Comparison of ENCODE assay signal across 8 cellular contexts in the genomic region with DNA sequence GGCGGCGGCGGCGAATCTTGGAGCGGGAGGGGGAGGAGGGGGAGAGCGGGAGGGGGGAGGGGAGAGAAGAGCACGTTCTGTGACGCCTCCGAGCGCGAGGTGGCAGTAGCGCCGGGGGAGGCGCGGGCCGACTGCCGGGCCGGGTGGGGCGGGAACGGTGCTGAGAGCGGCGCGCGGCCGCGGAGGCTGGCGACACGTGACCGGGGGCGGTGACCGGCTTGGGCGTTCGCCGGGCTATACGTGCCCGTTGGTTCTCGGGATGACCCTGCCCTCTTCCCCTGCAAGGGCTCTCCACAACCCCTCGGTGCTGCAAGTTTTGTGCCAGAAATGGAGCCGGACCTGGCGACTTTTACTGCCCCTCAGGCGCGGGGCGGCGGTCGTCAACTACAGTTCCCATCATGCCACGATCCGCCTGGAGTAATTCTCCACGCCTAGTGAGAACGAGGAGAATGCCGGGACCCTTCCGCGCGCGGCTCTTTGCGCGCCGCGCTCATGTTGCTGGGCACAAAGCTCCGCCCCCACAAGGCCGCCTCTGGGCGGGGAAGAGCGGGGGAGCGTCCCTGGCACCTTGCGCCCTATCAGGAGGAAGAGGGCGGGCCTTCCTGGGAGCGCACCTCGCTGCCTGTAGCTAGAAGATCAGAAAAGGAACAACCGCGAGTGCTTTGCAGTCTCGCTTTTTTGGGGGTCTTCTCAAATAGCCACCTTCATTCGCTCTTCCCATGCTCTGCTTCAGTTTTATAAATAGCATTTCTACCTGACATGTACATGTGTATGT. TPM values are rescaled to one million over a fixed set of nuclear protein-coding genes. Genes with fewer than 3 reads are reported as not detected.
DNase-seq lines count a peak whose midpoint lies in the region; ATAC-seq and TF ChIP-seq lines count a peak whose summit lies in the region.

A gene with protein sequence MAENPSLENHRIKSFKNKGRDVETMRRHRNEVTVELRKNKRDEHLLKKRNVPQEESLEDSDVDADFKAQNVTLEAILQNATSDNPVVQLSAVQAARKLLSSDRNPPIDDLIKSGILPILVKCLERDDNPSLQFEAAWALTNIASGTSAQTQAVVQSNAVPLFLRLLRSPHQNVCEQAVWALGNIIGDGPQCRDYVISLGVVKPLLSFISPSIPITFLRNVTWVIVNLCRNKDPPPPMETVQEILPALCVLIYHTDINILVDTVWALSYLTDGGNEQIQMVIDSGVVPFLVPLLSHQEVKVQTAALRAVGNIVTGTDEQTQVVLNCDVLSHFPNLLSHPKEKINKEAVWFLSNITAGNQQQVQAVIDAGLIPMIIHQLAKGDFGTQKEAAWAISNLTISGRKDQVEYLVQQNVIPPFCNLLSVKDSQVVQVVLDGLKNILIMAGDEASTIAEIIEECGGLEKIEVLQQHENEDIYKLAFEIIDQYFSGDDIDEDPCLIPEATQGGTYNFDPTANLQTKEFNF (minus strand): TSS at position 133 of the 775 bp plus-strand sequence. CDS start 176 bp downstream, outside the sequence.

- peak within 1 kb of the TSS; percentile 97 for H2AFZ ChIP-seq in SU-DHL-6 (ENCODE audit: low read depth, low read length, severe bottlenecking)

- H3K9me3 Mint-ChIP-seq in activated naive CD8-positive, alpha-beta T cell treated with anti-CD3 and anti-CD28 coated beads, Interleukin-2, amount 10 ng/mL, durations not matched to agents 7 days and 5 days, result no peaks in the 10 kb centered on the region

- H3K4me1 ChIP-seq in ovary (ENCODE audit: insufficient read depth) (peaks cover 5% of the 10 kb centered on the region), thyroid gland (peaks cover 8 to 20% of the 10 kb centered on the region in 2 donors)

- POLR2A ChIA-PET in activated naive CD8-positive, alpha-beta T cell treated with anti-CD3 and anti-CD28 coated beads, Interleukin-2, amount 10 ng/mL, durations not matched to agents 7 days and 5 days (lab: Charles Lee), result interaction anchor here (0.6 to 3.2 kb wide), 16 partner anchors 14 to 1959 kb away, joined by 3 to 20 read pairs (median 3); partner anchors contain the start of genes ARL11, CAB39L, EBPL and PHF11

- H4K20me1 ChIP-seq in SU-DHL-6 (ENCODE audit: low read depth, low read length), result peaks cover 4% of the 10 kb centered on the region; the same call in 1 of the 2 replicates

- H3K27ac ChIP-seq in SU-DHL-6 (ENCODE audit: low read depth, low read length) (peak within 1 kb of the TSS; percentile 87), ovary (peak within 1 kb of the TSS; percentile 76 to 92), thyroid gland (peak within 1 kb of the TSS; percentile 67 to 94 (median 70))

- H3K4me3 Mint-ChIP-seq in activated naive CD8-positive, alpha-beta T cell treated with anti-CD3 and anti-CD28 coated beads, Interleukin-2, amount 10 ng/mL, durations not matched to agents 7 days and 5 days, result peak within 1 kb of the TSS; percentile 96

- peak within 1 kb of the TSS; percentile 86 for H3K4me2 ChIP-seq in SU-DHL-6 (ENCODE audit: low read depth, low read length, poor library complexity, severe bottlenecking)

- peaks cover 2% of the 10 kb centered on the region for H3K27me3 Mint-ChIP-seq in activated naive CD8-positive, alpha-beta T cell treated with anti-CD3 and anti-CD28 coated beads, Interleukin-2, amount 10 ng/mL, durations not matched to agents 7 days and 5 days

- intact Hi-C loops in head of caudate nucleus (cut with DNase I) (loop anchor here (5.0 to 10.0 kb wide), 3 partner anchors 118 to 1120 kb away; no protein-coding TSS in a partner anchor), ovary (cut with DNase I) (loop anchor here in 2 of 4 donors (1.0 to 5.0 kb wide), 3 partner anchors 100 to 1090 kb away; partner anchors contain the start of gene EBPL (in 2 of the 2)), thyroid gland (cut with DNase I) (loop anchor here (5.0 kb wide), 1 partner anchor 100 kb away; the partner anchor contains the start of gene EBPL)

- no peaks in the 10 kb centered on the region for H3K9me2 ChIP-seq in SU-DHL-6 (replicated peaks; ENCODE audit: insufficient read depth, low read length)

- H3K4me1 Mint-ChIP-seq in activated naive CD8-positive, alpha-beta T cell treated with anti-CD3 and anti-CD28 coated beads, Interleukin-2, amount 10 ng/mL, durations not matched to agents 7 days and 5 days, result peaks cover 24% of the 10 kb centered on the region

- peaks cover 5% of the 10 kb centered on the region for H3K36me3 Mint-ChIP-seq in activated naive CD8-positive, alpha-beta T cell treated with anti-CD3 and anti-CD28 coated beads, Interleukin-2, amount 10 ng/mL, durations not matched to agents 7 days and 5 days

- H3K27me3 ChIP-seq in SU-DHL-6 (ENCODE audit: low read length), result no peaks in the 10 kb centered on the region
- H3K27me3 ChIP-seq in ovary, result no peaks in the 10 kb centered on the region
- no peaks in the 10 kb centered on the region for H3K27me3 ChIP-seq in thyroid gland

- H3K4me3 ChIP-seq in SU-DHL-6 (ENCODE audit: insufficient read depth, low read length, poor library complexity, severe bottlenecking) (peak within 1 kb of the TSS; percentile 94), ovary (peak within 1 kb of the TSS; percentile 71), thyroid gland (replicated peaks in 1 of 3) (peak within 1 kb of the TSS; percentile 69 to 83 (median 77))

- DNase-seq in NCI-H128 (lab: John Stamatoyannopoulos, UW; ENCODE audit: unreplicated experiment), result peak; percentile 93
- peak; percentile 92 for DNase-seq in activated naive CD8-positive, alpha-beta T cell treated with anti-CD3 and anti-CD28 coated beads, Interleukin-2, amount 10 ng/mL, durations not matched to agents 7 days and 5 days
- DNase-seq in head of caudate nucleus, result peak; percentile 90 to 98 (median 96)
- DNase-seq in ovary, result peak; percentile 94 to 98 (median 95)
- peak; percentile 97 to 98 for DNase-seq in thyroid gland

- H3K36me3 ChIP-seq in SU-DHL-6 (ENCODE audit: low read length) (no peaks in the 10 kb centered on the region), ovary (no peaks in the 10 kb centered on the region), thyroid gland (no peaks in the 10 kb centered on the region)

- no peak for TF ChIP-seq EP300 in ovary (IDR thresholded peaks at IDR 0.05)

- H3K27ac Mint-ChIP-seq in activated naive CD8-positive, alpha-beta T cell treated with anti-CD3 and anti-CD28 coated beads, Interleukin-2, amount 10 ng/mL, durations not matched to agents 7 days and 5 days, result peak within 1 kb of the TSS; percentile 94

- ATAC-seq in HG02759 (IDR thresholded peaks at IDR 0.05; ENCODE audit: unreplicated experiment), result peak; percentile 89
- ATAC-seq in activated naive CD8-positive, alpha-beta T cell treated with anti-CD3 and anti-CD28 coated beads, Interleukin-2, amount 10 ng/mL, durations not matched to agents 7 days and 5 days (ENCODE audit: low read depth), result peak; percentile 90

- H3K9me3 ChIP-seq in SU-DHL-6 (ENCODE audit: insufficient read depth, low read length) (no peaks in the 10 kb centered on the region), ovary (no peaks in the 10 kb centered on the region), thyroid gland (no peaks in the 10 kb centered on the region)

- no peak for TF ChIP-seq POLR2A in ovary (IDR thresholded peaks at IDR 0.05)
- peak; percentile 44 to 97 for TF ChIP-seq POLR2A in thyroid gland (IDR thresholded peaks at IDR 0.05)

- TF ChIP-seq CTCF in GM12873 (IDR thresholded peaks at IDR 0.05; ENCODE audit: insufficient read depth, low read depth, low read length, missing control alignments) (peak; percentile 11), SU-DHL-6 (IDR thresholded peaks at IDR 0.05; ENCODE audit: insufficient read depth, low read length, poor library complexity, severe bottlenecking) (no peak), ovary (IDR thresholded peaks at IDR 0.05) (peak in 1 of 3 donors; percentile 10), thyroid gland (IDR thresholded peaks at IDR 0.05) (peak in 1 of 6 experiments; percentile 11)

- peaks cover 42% of the 10 kb centered on the region for H3K79me2 ChIP-seq in SU-DHL-6 (ENCODE audit: insufficient read depth, low read length)

- WGBS in ovary, 3 donors, result 0 to 1% (median 1%) methylated on average over 54 to 68 of the region's 71 CpGs
- 1% methylated on average over 11 to 51 of the region's 71 CpGs for WGBS in thyroid gland, 2 donors

- H3F3A ChIP-seq in SU-DHL-6 (ENCODE audit: insufficient read depth), result 0 out of 2 replicates have a peak, but pooled peaks cover 4% of the 10 kb centered on the region

- peak within 1 kb of the TSS; percentile 85 for H3K9ac ChIP-seq in SU-DHL-6 (ENCODE audit: low read length)

RNA-seq across cellular contexts. Expression of the gene that starts here (rescaled TPM):
- total RNA-seq in activated naive CD8-positive, alpha-beta T cell treated with anti-CD3 and anti-CD28 coated beads, Interleukin-2, amount 10 ng/mL, durations not matched to agents 7 days and 5 days, result 10 to 100 TPM; 27.8 to 28.1 TPM
- total RNA-seq in ovary (10 to 100 TPM; 10.8 to 30.9 (median 23.9) TPM), thyroid gland (10 to 100 TPM; 29.5 to 34.6 (median 32.1) TPM)
- polyA plus RNA-seq in ovary, result 10 to 100 TPM in 1 of 2 donors, 1 to 10 TPM in 1; 9.1 to 17.5 TPM

Comparison
In these comparisons a context has a peak if more than half of its experiments do, and no peak if none do; other contexts are left out.
1. Peak in every context shown above with its lines: DNase-seq, ATAC-seq, H3K4me3 ChIP-seq and H3K27ac ChIP-seq.